Comparison of ENCODE assay signal across 15 cellular contexts in genomic region chr16:80719573-80719972, GRCh38.
A peak's percentile ranks its signal among the peaks of the same experiment; 100 is the strongest.
DNase-seq lines count a peak whose midpoint lies in the region; ATAC-seq and TF ChIP-seq lines count a peak whose summit lies in the region.
"Had no signal": no experiment of that assay in that cellular context is flagged by ENCODE, and none has a peak within 500 bp of the region (broad histone marks: within the 10 kb centered on the region; RNA-seq: fewer than 3 reads in every experiment).

No MANE protein-coding gene starts in this region.

- H3K4me1 Mint-ChIP-seq in activated T-helper 17 cell treated with anti-CD3 and anti-CD28 coated beads, Interleukin-2, amount 50 U/mL, for 72 hours: peaks cover 4% of the 10 kb centered on the region

- H3K27me3 Mint-ChIP-seq in activated T-helper 17 cell treated with anti-CD3 and anti-CD28 coated beads, Interleukin-2, amount 50 U/mL, for 72 hours: no peaks in the 10 kb centered on the region

- TF ChIP-seq CTCF in GM06990 (IDR thresholded peaks at IDR 0.05; ENCODE audit: insufficient read depth, low read length, poor library complexity, severe bottlenecking): no peak

- H3K36me3 ChIP-seq in BLaER1 (peaks cover 5% of the 10 kb centered on the region; the same call in 1 of the 2 replicates), GM06990 (ENCODE audit: control insufficient read depth, insufficient read depth, low read length) (no peaks in the 10 kb centered on the region)
- H3K36me3 ChIP-seq: esophagus muscularis mucosa, spleen had no signal

- peaks cover 26% of the 10 kb centered on the region for H3K9me3 ChIP-seq in BLaER1

- no peak overlapping the region for H3K9ac ChIP-seq in BLaER1

- no peaks in the 10 kb centered on the region for H3K27me3 ChIP-seq in BLaER1
- no peaks in the 10 kb centered on the region for H3K27me3 ChIP-seq in GM06990 (replicated peaks; ENCODE audit: control insufficient read depth, insufficient read depth, low read length)
- H3K27me3 ChIP-seq: esophagus muscularis mucosa, spleen had no signal

- peak overlapping the region; percentile 20 for H3K27ac Mint-ChIP-seq in activated T-helper 17 cell treated with anti-CD3 and anti-CD28 coated beads, Interleukin-2, amount 50 U/mL, for 72 hours

- peak overlapping the region; percentile 26; the same call in 1 of the 2 replicates for H3K27ac ChIP-seq in BLaER1
- H3K27ac ChIP-seq: esophagus muscularis mucosa had no signal

- H3K4me1 ChIP-seq in BLaER1: peaks cover 21% of the 10 kb centered on the region
- H3K4me1 ChIP-seq: esophagus muscularis mucosa had no signal

- no peak overlapping the region for H3K4me3 ChIP-seq in BLaER1
- H3K4me3 ChIP-seq in GM06990 (replicated peaks; ENCODE audit: low read depth, low read length): no peak overlapping the region
- H3K4me3 ChIP-seq: esophagus muscularis mucosa, spleen had no signal

- H3K36me3 Mint-ChIP-seq in activated T-helper 17 cell treated with anti-CD3 and anti-CD28 coated beads, Interleukin-2, amount 50 U/mL, for 72 hours (ENCODE audit: low read depth): no peaks in the 10 kb centered on the region

- peak overlapping the region; percentile 26 for H3K4me2 ChIP-seq in BLaER1

- no peak overlapping the region for H3K4me3 Mint-ChIP-seq in activated T-helper 17 cell treated with anti-CD3 and anti-CD28 coated beads, Interleukin-2, amount 50 U/mL, for 72 hours
- H3K4me3 Mint-ChIP-seq: H9 had no signal

- peak; percentile 22 for DNase-seq in GM06990 (ENCODE audit: extremely low read depth, insufficient read length)
- no peak for DNase-seq in NCI-H2081 (lab: John Stamatoyannopoulos, UW)
- DNase-seq in superior temporal gyrus (ENCODE audit: extremely low spot score): no peak
- DNase-seq: cortex of kidney, H9, KBM-7, posterior cingulate gyrus, SIG-M5, spleen had no signal

- no peaks in the 10 kb centered on the region for H4K20me1 ChIP-seq in BLaER1

- ATAC-seq in HG03103 (IDR thresholded peaks at IDR 0.05; ENCODE audit: low read depth, unreplicated experiment) (peak; percentile 44), GM19324 (IDR thresholded peaks at IDR 0.05; ENCODE audit: low FRiP score, unreplicated experiment) (no peak), GM21526 (IDR thresholded peaks at IDR 0.05; ENCODE audit: low FRiP score, unreplicated experiment) (no peak)
- ATAC-seq in activated T-helper 17 cell treated with anti-CD3 and anti-CD28 coated beads, Interleukin-2, amount 50 U/mL, for 72 hours (replicated peaks): peak; percentile 63

- H3K9me3 Mint-ChIP-seq in activated T-helper 17 cell treated with anti-CD3 and anti-CD28 coated beads, Interleukin-2, amount 50 U/mL, for 72 hours: peaks cover 4% of the 10 kb centered on the region

Comparison
In these comparisons a context has a peak if more than half of its experiments do, and no peak if none do; other contexts are left out.
1. ATAC-seq: peak in HG03103 (single experiment) and activated T-helper 17 cell treated with anti-CD3 and anti-CD28 coated beads, Interleukin-2, amount 50 U/mL, for 72 hours (single experiment); none in GM19324 (single experiment) and GM21526 (single experiment).